1 cellular context compared by ENCODE assay signal in genomic region chr20:33650753-33651561, GRCh38.
TF ChIP-seq lines count a peak whose summit lies in the region.

No MANE protein-coding gene starts in this region.

TF ChIP-seq in HepG2, 621 proteins besides CTCF, POLR2A, EP300 and RAD21 (continued from another document and continues in another):
- TF ChIP-seq, protein P1, sequence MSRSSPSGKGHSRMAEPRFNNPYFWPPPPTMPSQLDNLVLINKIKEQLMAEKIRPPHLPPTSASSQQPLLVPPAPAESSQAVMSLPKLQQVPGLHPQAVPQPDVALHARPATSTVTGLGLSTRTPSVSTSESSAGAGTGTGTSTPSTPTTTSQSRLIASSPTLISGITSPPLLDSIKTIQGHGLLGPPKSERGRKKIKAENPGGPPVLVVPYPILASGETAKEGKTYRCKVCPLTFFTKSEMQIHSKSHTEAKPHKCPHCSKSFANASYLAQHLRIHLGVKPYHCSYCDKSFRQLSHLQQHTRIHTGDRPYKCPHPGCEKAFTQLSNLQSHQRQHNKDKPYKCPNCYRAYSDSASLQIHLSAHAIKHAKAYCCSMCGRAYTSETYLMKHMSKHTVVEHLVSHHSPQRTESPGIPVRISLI (CRISPR knock-in tag; IDR thresholded peaks at IDR 0.05; ENCODE audit: borderline replicate concordance) = no peak
- TF ChIP-seq ESRRA (CRISPR knock-in tag; IDR thresholded peaks at IDR 0.05; ENCODE audit: low read depth) = no peak
- TF ChIP-seq, protein P2, sequence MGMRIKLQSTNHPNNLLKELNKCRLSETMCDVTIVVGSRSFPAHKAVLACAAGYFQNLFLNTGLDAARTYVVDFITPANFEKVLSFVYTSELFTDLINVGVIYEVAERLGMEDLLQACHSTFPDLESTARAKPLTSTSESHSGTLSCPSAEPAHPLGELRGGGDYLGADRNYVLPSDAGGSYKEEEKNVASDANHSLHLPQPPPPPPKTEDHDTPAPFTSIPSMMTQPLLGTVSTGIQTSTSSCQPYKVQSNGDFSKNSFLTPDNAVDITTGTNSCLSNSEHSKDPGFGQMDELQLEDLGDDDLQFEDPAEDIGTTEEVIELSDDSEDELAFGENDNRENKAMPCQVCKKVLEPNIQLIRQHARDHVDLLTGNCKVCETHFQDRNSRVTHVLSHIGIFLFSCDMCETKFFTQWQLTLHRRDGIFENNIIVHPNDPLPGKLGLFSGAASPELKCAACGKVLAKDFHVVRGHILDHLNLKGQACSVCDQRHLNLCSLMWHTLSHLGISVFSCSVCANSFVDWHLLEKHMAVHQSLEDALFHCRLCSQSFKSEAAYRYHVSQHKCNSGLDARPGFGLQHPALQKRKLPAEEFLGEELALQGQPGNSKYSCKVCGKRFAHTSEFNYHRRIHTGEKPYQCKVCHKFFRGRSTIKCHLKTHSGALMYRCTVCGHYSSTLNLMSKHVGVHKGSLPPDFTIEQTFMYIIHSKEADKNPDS (CRISPR knock-in tag; IDR thresholded peaks at IDR 0.05) = no peak
- no peak for TF ChIP-seq ELF3 (CRISPR knock-in tag; IDR thresholded peaks at IDR 0.05)
- no peak for TF ChIP-seq ZNF253 (CRISPR knock-in tag; IDR thresholded peaks at IDR 0.05; ENCODE audit: borderline replicate concordance)
- TF ChIP-seq SRSF4 (IDR thresholded peaks at IDR 0.05; ENCODE audit: low read depth, low read length, poor library complexity, severe bottlenecking) = no peak
- TF ChIP-seq ZNF207 (IDR thresholded peaks at IDR 0.05; ENCODE audit: borderline replicate concordance) = no peak
- TF ChIP-seq, protein P3, sequence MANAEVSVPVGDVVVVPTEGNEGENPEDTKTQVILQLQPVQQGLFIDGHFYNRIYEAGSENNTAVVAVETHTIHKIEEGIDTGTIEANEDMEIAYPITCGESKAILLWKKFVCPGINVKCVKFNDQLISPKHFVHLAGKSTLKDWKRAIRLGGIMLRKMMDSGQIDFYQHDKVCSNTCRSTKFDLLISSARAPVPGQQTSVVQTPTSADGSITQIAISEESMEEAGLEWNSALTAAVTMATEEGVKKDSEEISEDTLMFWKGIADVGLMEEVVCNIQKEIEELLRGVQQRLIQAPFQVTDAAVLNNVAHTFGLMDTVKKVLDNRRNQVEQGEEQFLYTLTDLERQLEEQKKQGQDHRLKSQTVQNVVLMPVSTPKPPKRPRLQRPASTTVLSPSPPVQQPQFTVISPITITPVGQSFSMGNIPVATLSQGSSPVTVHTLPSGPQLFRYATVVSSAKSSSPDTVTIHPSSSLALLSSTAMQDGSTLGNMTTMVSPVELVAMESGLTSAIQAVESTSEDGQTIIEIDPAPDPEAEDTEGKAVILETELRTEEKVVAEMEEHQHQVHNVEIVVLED (CRISPR knock-in tag; IDR thresholded peaks at IDR 0.05; ENCODE audit: borderline replicate concordance) = no peak
- TF ChIP-seq ETV5 (CRISPR knock-in tag; IDR thresholded peaks at IDR 0.05; ENCODE audit: borderline replicate concordance) = no peak
- TF ChIP-seq GZF1 (CRISPR knock-in tag; IDR thresholded peaks at IDR 0.05) = no peak
- no peak for TF ChIP-seq ZNF510 (CRISPR knock-in tag; IDR thresholded peaks at IDR 0.05; ENCODE audit: low read depth)
- no peak for TF ChIP-seq PHF8 (CRISPR knock-in tag; IDR thresholded peaks at IDR 0.05)
- TF ChIP-seq, protein P4, sequence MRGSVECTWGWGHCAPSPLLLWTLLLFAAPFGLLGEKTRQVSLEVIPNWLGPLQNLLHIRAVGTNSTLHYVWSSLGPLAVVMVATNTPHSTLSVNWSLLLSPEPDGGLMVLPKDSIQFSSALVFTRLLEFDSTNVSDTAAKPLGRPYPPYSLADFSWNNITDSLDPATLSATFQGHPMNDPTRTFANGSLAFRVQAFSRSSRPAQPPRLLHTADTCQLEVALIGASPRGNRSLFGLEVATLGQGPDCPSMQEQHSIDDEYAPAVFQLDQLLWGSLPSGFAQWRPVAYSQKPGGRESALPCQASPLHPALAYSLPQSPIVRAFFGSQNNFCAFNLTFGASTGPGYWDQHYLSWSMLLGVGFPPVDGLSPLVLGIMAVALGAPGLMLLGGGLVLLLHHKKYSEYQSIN (CRISPR knock-in tag; IDR thresholded peaks at IDR 0.05; ENCODE audit: borderline replicate concordance) = no peak
- TF ChIP-seq JUND (CRISPR knock-in tag; IDR thresholded peaks at IDR 0.05) = no peak
- no peak for TF ChIP-seq ZFP90 (CRISPR knock-in tag; IDR thresholded peaks at IDR 0.05; ENCODE audit: borderline replicate concordance)
- TF ChIP-seq ATF7-NPFF (CRISPR knock-in tag; IDR thresholded peaks at IDR 0.05; ENCODE audit: low read depth) = no peak
- no peak for TF ChIP-seq ZNF124 (CRISPR knock-in tag; IDR thresholded peaks at IDR 0.05)
- no peak for TF ChIP-seq ZNF317 (CRISPR knock-in tag; IDR thresholded peaks at IDR 0.05)
- peak; percentile 19; the same call in 1 of the 2 replicates for TF ChIP-seq CEBPB (IDR thresholded peaks at IDR 0.05; ENCODE audit: borderline replicate concordance, low read depth, low read length)
- TF ChIP-seq SOX5 (CRISPR knock-in tag; IDR thresholded peaks at IDR 0.05; ENCODE audit: borderline replicate concordance) = no peak
- TF ChIP-seq ATF7 (IDR thresholded peaks at IDR 0.05) = peak; percentile 42; the same call in 1 of the 2 replicates
- TF ChIP-seq ATF7 (CRISPR knock-in tag; IDR thresholded peaks at IDR 0.05) = no peak
- TF ChIP-seq ZFP36L1 (CRISPR knock-in tag; IDR thresholded peaks at IDR 0.05) = no peak
- TF ChIP-seq NFKB2 (CRISPR knock-in tag; IDR thresholded peaks at IDR 0.05; ENCODE audit: borderline replicate concordance) = no peak
- TF ChIP-seq NFE2 (CRISPR knock-in tag; IDR thresholded peaks at IDR 0.05) = no peak
- TF ChIP-seq FOXA1 (IDR thresholded peaks at IDR 0.05) = no peak
- no peak for TF ChIP-seq FOXA1 (CRISPR knock-in tag; IDR thresholded peaks at IDR 0.05)
- TF ChIP-seq, protein P5, sequence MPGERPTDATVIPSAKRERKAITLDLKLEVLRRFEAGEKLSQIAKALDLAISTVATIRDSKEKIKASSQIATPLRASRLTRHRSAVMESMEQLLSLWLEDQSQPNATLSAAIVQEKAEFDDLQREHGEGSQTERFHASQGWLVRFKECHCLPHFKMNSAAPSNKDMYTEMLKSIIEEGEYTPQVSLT (CRISPR knock-in tag; IDR thresholded peaks at IDR 0.05; ENCODE audit: borderline replicate concordance, low read depth) = no peak
- no peak for TF ChIP-seq BRD4 (CRISPR knock-in tag; IDR thresholded peaks at IDR 0.05)
- peak in 1 of 2 experiments; percentile 11; a peak in 1 of 4 replicates for TF ChIP-seq NR2F1 (CRISPR knock-in tag; IDR thresholded peaks at IDR 0.05)
- no peak for TF ChIP-seq ZBTB46 (CRISPR knock-in tag; IDR thresholded peaks at IDR 0.05; ENCODE audit: borderline replicate concordance)
- TF ChIP-seq, protein P6, sequence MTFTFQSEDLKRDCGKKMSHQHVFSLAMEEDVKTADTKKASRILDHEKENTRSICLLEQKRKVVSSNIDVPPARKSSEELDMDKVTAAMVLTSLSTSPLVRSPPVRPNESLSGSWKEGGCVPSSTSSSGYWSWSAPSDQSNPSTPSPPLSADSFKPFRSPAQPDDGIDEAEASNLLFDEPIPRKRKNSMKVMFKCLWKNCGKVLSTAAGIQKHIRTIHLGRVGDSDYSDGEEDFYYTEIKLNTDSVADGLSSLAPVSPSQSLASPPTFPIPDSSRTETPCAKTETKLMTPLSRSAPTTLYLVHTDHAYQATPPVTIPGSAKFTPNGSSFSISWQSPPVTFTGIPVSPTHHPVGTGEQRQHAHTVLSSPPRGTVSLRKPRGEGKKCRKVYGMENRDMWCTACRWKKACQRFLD (CRISPR knock-in tag; IDR thresholded peaks at IDR 0.05; ENCODE audit: borderline replicate concordance) = no peak
- TF ChIP-seq ONECUT2 (CRISPR knock-in tag; IDR thresholded peaks at IDR 0.05) = no peak
- no peak for TF ChIP-seq HDAC1 (CRISPR knock-in tag; IDR thresholded peaks at IDR 0.05)
- TF ChIP-seq GRHL1 (CRISPR knock-in tag; conservative IDR thresholded peaks at IDR 0.05) = no peak
- no peak for TF ChIP-seq FOSL2 (CRISPR knock-in tag; IDR thresholded peaks at IDR 0.05)
- no peak for TF ChIP-seq TIGD3 (CRISPR knock-in tag; IDR thresholded peaks at IDR 0.05; ENCODE audit: borderline replicate concordance)
- no peak for TF ChIP-seq ZFP37 (CRISPR knock-in tag; IDR thresholded peaks at IDR 0.05; ENCODE audit: borderline replicate concordance)
- TF ChIP-seq HNF4G (IDR thresholded peaks at IDR 0.05; ENCODE audit: borderline replicate concordance, low read depth, low read length) = no peak
- TF ChIP-seq HNF4G (CRISPR knock-in tag; IDR thresholded peaks at IDR 0.05; ENCODE audit: borderline replicate concordance, low read depth) = no peak
- no peak for TF ChIP-seq HOXD1 (CRISPR knock-in tag; IDR thresholded peaks at IDR 0.05)
- TF ChIP-seq, protein P7, sequence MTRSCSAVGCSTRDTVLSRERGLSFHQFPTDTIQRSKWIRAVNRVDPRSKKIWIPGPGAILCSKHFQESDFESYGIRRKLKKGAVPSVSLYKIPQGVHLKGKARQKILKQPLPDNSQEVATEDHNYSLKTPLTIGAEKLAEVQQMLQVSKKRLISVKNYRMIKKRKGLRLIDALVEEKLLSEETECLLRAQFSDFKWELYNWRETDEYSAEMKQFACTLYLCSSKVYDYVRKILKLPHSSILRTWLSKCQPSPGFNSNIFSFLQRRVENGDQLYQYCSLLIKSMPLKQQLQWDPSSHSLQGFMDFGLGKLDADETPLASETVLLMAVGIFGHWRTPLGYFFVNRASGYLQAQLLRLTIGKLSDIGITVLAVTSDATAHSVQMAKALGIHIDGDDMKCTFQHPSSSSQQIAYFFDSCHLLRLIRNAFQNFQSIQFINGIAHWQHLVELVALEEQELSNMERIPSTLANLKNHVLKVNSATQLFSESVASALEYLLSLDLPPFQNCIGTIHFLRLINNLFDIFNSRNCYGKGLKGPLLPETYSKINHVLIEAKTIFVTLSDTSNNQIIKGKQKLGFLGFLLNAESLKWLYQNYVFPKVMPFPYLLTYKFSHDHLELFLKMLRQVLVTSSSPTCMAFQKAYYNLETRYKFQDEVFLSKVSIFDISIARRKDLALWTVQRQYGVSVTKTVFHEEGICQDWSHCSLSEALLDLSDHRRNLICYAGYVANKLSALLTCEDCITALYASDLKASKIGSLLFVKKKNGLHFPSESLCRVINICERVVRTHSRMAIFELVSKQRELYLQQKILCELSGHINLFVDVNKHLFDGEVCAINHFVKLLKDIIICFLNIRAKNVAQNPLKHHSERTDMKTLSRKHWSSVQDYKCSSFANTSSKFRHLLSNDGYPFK (CRISPR knock-in tag; IDR thresholded peaks at IDR 0.05; ENCODE audit: borderline replicate concordance) = no peak
- no peak for TF ChIP-seq ZNF333 (CRISPR knock-in tag; IDR thresholded peaks at IDR 0.05; ENCODE audit: borderline replicate concordance)
- no peak for TF ChIP-seq ZNF891 (CRISPR knock-in tag; IDR thresholded peaks at IDR 0.05)
- no peak for TF ChIP-seq NCOA2 (CRISPR knock-in tag; IDR thresholded peaks at IDR 0.05)
- TF ChIP-seq FOXA3 (CRISPR knock-in tag; IDR thresholded peaks at IDR 0.05) = no peak
- TF ChIP-seq ZSCAN29 (CRISPR knock-in tag; conservative IDR thresholded peaks at IDR 0.05) = no peak
- TF ChIP-seq KDM6A (CRISPR knock-in tag; IDR thresholded peaks at IDR 0.05; ENCODE audit: low read depth) = no peak
